In genomic region chr7:79268730-79269129, GRCh38 we compare ENCODE assay signal across 13 cellular contexts.
"Had no signal": no experiment of that assay in that cellular context is flagged by ENCODE, and none has a peak within 500 bp of the region (broad histone marks: within the 10 kb centered on the region; RNA-seq: fewer than 3 reads in every experiment).

No MANE protein-coding gene starts in this region.

- H3K36me3 Mint-ChIP-seq: activated naive CD8-positive, alpha-beta T cell; naive thymus-derived CD4-positive, alpha-beta T cell had no signal

- H3K4me1 Mint-ChIP-seq: activated CD4-positive, alpha-beta memory T cell treated with anti-CD3 and anti-CD28 coated beads, Interleukin-2, amount 10 ng/mL, durations not matched to agents 7 days and 5 days; naive thymus-derived CD4-positive, alpha-beta T cell had no signal

- H3K4me3 ChIP-seq: esophagus squamous epithelium, heart left ventricle, sigmoid colon had no signal

- H3K27me3 ChIP-seq: esophagus squamous epithelium, foreskin keratinocyte, heart left ventricle, sigmoid colon had no signal

- H3K4me3 Mint-ChIP-seq: activated CD4-positive, alpha-beta memory T cell treated with anti-CD3 and anti-CD28 coated beads, Interleukin-2, amount 10 ng/mL, durations not matched to agents 7 days and 5 days; activated naive CD8-positive, alpha-beta T cell; naive thymus-derived CD4-positive, alpha-beta T cell had no signal

- H3K27ac Mint-ChIP-seq: activated CD4-positive, alpha-beta memory T cell treated with anti-CD3 and anti-CD28 coated beads, Interleukin-2, amount 10 ng/mL, durations not matched to agents 7 days and 5 days; activated naive CD8-positive, alpha-beta T cell; naive thymus-derived CD4-positive, alpha-beta T cell had no signal

- H3K36me3 ChIP-seq: esophagus squamous epithelium, heart left ventricle, sigmoid colon had no signal

- H3K9me3 ChIP-seq: esophagus squamous epithelium, heart left ventricle, sigmoid colon had no signal

- H3K4me1 ChIP-seq: esophagus squamous epithelium, foreskin keratinocyte, heart left ventricle, sigmoid colon had no signal

- DNase-seq: activated CD4-positive, alpha-beta memory T cell treated with anti-CD3 and anti-CD28 coated beads, Interleukin-2, amount 10 ng/mL, durations not matched to agents 7 days and 5 days; activated gamma-delta T cell; activated T-cell treated with anti-CD3 and anti-CD28 coated beads, Interleukin-2, amount 50 U/mL, for 48 hours; cerebellar nuclear complex; esophagus squamous epithelium; foreskin keratinocyte; heart left ventricle; naive thymus-derived CD4-positive, alpha-beta T cell; sigmoid colon; stimulated activated naive CD4-positive, alpha-beta T cell treated with Interleukin-2 at 50 U/mL for 16 hours; trophoblast cell had no signal

- H3K27ac ChIP-seq: esophagus squamous epithelium, foreskin keratinocyte, heart left ventricle, sigmoid colon, VCaP had no signal

- ATAC-seq: foreskin keratinocyte; heart left ventricle; naive thymus-derived CD4-positive, alpha-beta T cell had no signal

- H3K9me3 Mint-ChIP-seq: activated CD4-positive, alpha-beta memory T cell treated with anti-CD3 and anti-CD28 coated beads, Interleukin-2, amount 10 ng/mL, durations not matched to agents 7 days and 5 days; naive thymus-derived CD4-positive, alpha-beta T cell had no signal

- H3K27me3 Mint-ChIP-seq: activated CD4-positive, alpha-beta memory T cell treated with anti-CD3 and anti-CD28 coated beads, Interleukin-2, amount 10 ng/mL, durations not matched to agents 7 days and 5 days; naive thymus-derived CD4-positive, alpha-beta T cell had no signal
